In the genomic region with DNA sequence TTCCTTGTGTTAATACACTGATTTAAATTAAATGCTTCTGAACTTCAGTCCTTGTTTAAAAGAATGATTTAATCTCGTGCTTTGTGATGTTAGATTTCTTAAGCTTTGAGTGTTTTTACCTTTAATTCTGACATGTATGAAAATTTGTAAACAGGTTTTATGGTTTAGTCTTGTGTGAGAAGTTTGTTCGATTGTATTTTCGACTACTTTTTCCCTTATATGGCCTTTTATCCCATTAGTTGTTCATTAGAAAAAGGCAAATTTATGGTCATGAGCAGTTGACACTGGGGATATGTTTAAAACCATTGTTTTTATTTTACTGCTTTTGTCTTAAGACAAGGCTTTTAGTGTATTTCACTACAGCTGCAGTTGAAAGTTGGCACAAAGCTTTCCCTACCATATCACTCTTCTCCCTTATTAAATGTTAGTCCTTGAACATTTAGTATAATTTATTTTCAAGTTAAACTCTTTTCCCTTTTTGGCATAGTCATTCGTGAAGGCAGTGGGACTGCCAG, we compare ENCODE assay signal across 10 cellular contexts. TPM values are rescaled to one million over a fixed set of nuclear protein-coding genes. Genes with fewer than 3 reads are reported as not detected.
DNase-seq lines count a peak whose midpoint lies in the region; ATAC-seq and TF ChIP-seq lines count a peak whose summit lies in the region.
"Had no signal": no experiment of that assay in that cellular context is flagged by ENCODE, and none has a peak within 500 bp of the region (broad histone marks: within the 10 kb centered on the region; RNA-seq: fewer than 3 reads in every experiment).

No MANE protein-coding gene starts in this region.

- H3K36me3 ChIP-seq in gastroesophageal sphincter (no peaks in the 10 kb centered on the region), smooth muscle cell (ENCODE audit: low read depth) (no peaks in the 10 kb centered on the region), prostate gland (no peaks in the 10 kb centered on the region)

- TF ChIP-seq POLR2A in gastroesophageal sphincter (IDR thresholded peaks at IDR 0.05), result no peak
- TF ChIP-seq POLR2A in prostate gland (IDR thresholded peaks at IDR 0.05), result no peak

- peak overlapping the region in 3 of 4 donors; percentile 8 to 99 (median 99) for H3K27ac ChIP-seq in gastroesophageal sphincter
- H3K27ac ChIP-seq in smooth muscle cell (ENCODE audit: low read depth), result peak overlapping the region; percentile 94
- H3K27ac ChIP-seq in prostate gland, result peak overlapping the region in 1 of 2 donors; percentile 99

- CTCF ChIA-PET in activated CD4-positive, alpha-beta memory T cell treated with anti-CD3 and anti-CD28 coated beads for 36 hours (lab: Charles Lee), result interaction anchor here (1.1 kb wide), 1 partner anchor 14 kb away, joined by 3 read pairs; no protein-coding TSS in a partner anchor

- H3K36me3 Mint-ChIP-seq in activated CD4-positive, alpha-beta T cell treated with anti-CD3 and anti-CD28 coated beads, Interleukin-2, amount 10 ng/mL, durations not matched to agents 24 days and 14 days (ENCODE audit: low read depth), result peaks cover 21% of the 10 kb centered on the region
- H3K36me3 Mint-ChIP-seq in activated CD4-positive, alpha-beta memory T cell treated with anti-CD3 and anti-CD28 coated beads for 36 hours, result peaks cover 5% of the 10 kb centered on the region

- no peak overlapping the region for H3K27ac Mint-ChIP-seq in activated CD4-positive, alpha-beta T cell treated with anti-CD3 and anti-CD28 coated beads, Interleukin-2, amount 10 ng/mL, durations not matched to agents 24 days and 14 days
- no peak overlapping the region for H3K27ac Mint-ChIP-seq in activated CD4-positive, alpha-beta memory T cell treated with anti-CD3 and anti-CD28 coated beads for 36 hours

- peaks cover 4% of the 10 kb centered on the region for H3F3A ChIP-seq in smooth muscle cell (ENCODE audit: low read depth)

- POLR2A ChIA-PET in activated CD4-positive, alpha-beta memory T cell treated with anti-CD3 and anti-CD28 coated beads for 36 hours (lab: Charles Lee), result no interaction called here

- peak overlapping the region; percentile 94 for H3K4me3 Mint-ChIP-seq in activated CD4-positive, alpha-beta T cell treated with anti-CD3 and anti-CD28 coated beads, Interleukin-2, amount 10 ng/mL, durations not matched to agents 24 days and 14 days
- peak overlapping the region; percentile 42 for H3K4me3 Mint-ChIP-seq in activated CD4-positive, alpha-beta memory T cell treated with anti-CD3 and anti-CD28 coated beads for 36 hours

- H3K4me3 ChIP-seq in gastroesophageal sphincter, result peak overlapping the region in 1 of 2 donors; percentile 97
- peak overlapping the region; percentile 98 for H3K4me3 ChIP-seq in smooth muscle cell
- no peak overlapping the region for H3K4me3 ChIP-seq in prostate gland

- H3K9me3 Mint-ChIP-seq in activated CD4-positive, alpha-beta T cell treated with anti-CD3 and anti-CD28 coated beads, Interleukin-2, amount 10 ng/mL, durations not matched to agents 24 days and 14 days, result no peaks in the 10 kb centered on the region
- H3K9me3 Mint-ChIP-seq in activated CD4-positive, alpha-beta memory T cell treated with anti-CD3 and anti-CD28 coated beads for 36 hours, result no peaks in the 10 kb centered on the region

- DNase-seq in activated CD4-positive, alpha-beta T cell treated with anti-CD3 and anti-CD28 coated beads, Interleukin-2, amount 10 ng/mL, durations not matched to agents 24 days and 14 days, result no peak
- DNase-seq in activated CD4-positive, alpha-beta T cell treated with anti-CD3 and anti-CD28 coated beads, Interleukin-2, amount 50 U/mL, for 48 hours, result no peak
- no peak for DNase-seq in activated CD4-positive, alpha-beta memory T cell treated with anti-CD3 and anti-CD28 coated beads for 36 hours
- DNase-seq in smooth muscle cell (lab: John Stamatoyannopoulos, UW; ENCODE audit: unreplicated experiment) (no peak), islet precursor cell (no peak), prostate gland (ENCODE audit: low spot score) (no peak)
- DNase-seq: NCI-H2171 treated with DMSO at 0.1 percent for 48 hours had no signal

- WGBS in gastroesophageal sphincter (ENCODE audit: low coverage in 1 of 2), 2 donors, result 33 to 34% methylated on average over 4 of the region's 4 CpGs
- 74% methylated on average over 4 of the region's 4 CpGs for WGBS in smooth muscle cell (ENCODE audit: low lambda C conversion rate)
- 24% methylated on average over 4 of the region's 4 CpGs for WGBS in prostate gland

- H3K79me2 ChIP-seq in smooth muscle cell (ENCODE audit: low read depth), result peaks cover 81% of the 10 kb centered on the region

- peaks cover 34% of the 10 kb centered on the region for H3K4me1 Mint-ChIP-seq in activated CD4-positive, alpha-beta T cell treated with anti-CD3 and anti-CD28 coated beads, Interleukin-2, amount 10 ng/mL, durations not matched to agents 24 days and 14 days
- peaks cover 39% of the 10 kb centered on the region for H3K4me1 Mint-ChIP-seq in activated CD4-positive, alpha-beta memory T cell treated with anti-CD3 and anti-CD28 coated beads for 36 hours (ENCODE audit: low read depth)

- no peak overlapping the region for H2AFZ ChIP-seq in smooth muscle cell (ENCODE audit: low read depth)

- no peaks in the 10 kb centered on the region for H3K9me3 ChIP-seq in gastroesophageal sphincter
- no peaks in the 10 kb centered on the region for H3K9me3 ChIP-seq in smooth muscle cell (replicated peaks; ENCODE audit: low read depth)
- H3K9me3 ChIP-seq in prostate gland, result no peaks in the 10 kb centered on the region

- peak overlapping the region; percentile 94 for H3K4me2 ChIP-seq in smooth muscle cell

- H3K9ac ChIP-seq in smooth muscle cell (ENCODE audit: low read depth), result peak overlapping the region; percentile 0

- TF ChIP-seq CTCF in gastroesophageal sphincter (IDR thresholded peaks at IDR 0.05), result no peak
- TF ChIP-seq CTCF in smooth muscle cell (IDR thresholded peaks at IDR 0.05; ENCODE audit: borderline replicate concordance, insufficient read depth, poor library complexity, severe bottlenecking), result no peak
- no peak for TF ChIP-seq CTCF in prostate gland (IDR thresholded peaks at IDR 0.05)

- no peak for ATAC-seq in gastroesophageal sphincter
- no peak for ATAC-seq in GM21786 (IDR thresholded peaks at IDR 0.05; ENCODE audit: unreplicated experiment)

- intact Hi-C loops in activated CD4-positive, alpha-beta T cell treated with anti-CD3 and anti-CD28 coated beads, Interleukin-2, amount 10 ng/mL, durations not matched to agents 24 days and 14 days (cut with micrococcal nuclease), result no loop called here
- intact Hi-C loops in activated CD4-positive, alpha-beta memory T cell treated with anti-CD3 and anti-CD28 coated beads for 36 hours (cut with micrococcal nuclease), result no loop called here
- intact Hi-C loops in prostate gland (cut with DNase I), result no loop called here

- H3K4me1 ChIP-seq in gastroesophageal sphincter (peaks cover 3 to 77% (median 29%) of the 10 kb centered on the region in 3 donors), smooth muscle cell (ENCODE audit: low read depth) (peaks cover 23% of the 10 kb centered on the region), prostate gland (replicated peaks) (no peaks in the 10 kb centered on the region)

- no peaks in the 10 kb centered on the region for H3K27me3 ChIP-seq in gastroesophageal sphincter
- H3K27me3 ChIP-seq in smooth muscle cell (ENCODE audit: low read depth), result no peaks in the 10 kb centered on the region
- no peaks in the 10 kb centered on the region for H3K27me3 ChIP-seq in prostate gland (replicated peaks; ENCODE audit: insufficient read depth)

- no peak for TF ChIP-seq EP300 in gastroesophageal sphincter (IDR thresholded peaks at IDR 0.05)

- H4K20me1 ChIP-seq in smooth muscle cell (ENCODE audit: low read depth), result peaks cover 70% of the 10 kb centered on the region

- H3K27me3 Mint-ChIP-seq in activated CD4-positive, alpha-beta T cell treated with anti-CD3 and anti-CD28 coated beads, Interleukin-2, amount 10 ng/mL, durations not matched to agents 24 days and 14 days, result no peaks in the 10 kb centered on the region
- H3K27me3 Mint-ChIP-seq in activated CD4-positive, alpha-beta memory T cell treated with anti-CD3 and anti-CD28 coated beads for 36 hours, result no peaks in the 10 kb centered on the region

RNA-seq across cellular contexts. Expression of a gene that starts 3.3 kb away (rescaled TPM):
- total RNA-seq in activated CD4-positive, alpha-beta T cell treated with anti-CD3 and anti-CD28 coated beads, Interleukin-2, amount 10 ng/mL, durations not matched to agents 24 days and 14 days, result 41.6 and 41.9 TPM in 2 replicates
- 10 to 100 TPM; 42.3 to 43.9 TPM for total RNA-seq in activated CD4-positive, alpha-beta memory T cell treated with anti-CD3 and anti-CD28 coated beads for 36 hours
- total RNA-seq in gastroesophageal sphincter, result 10 to 100 TPM; 26.5 to 43.9 (median 33.0) TPM
- total RNA-seq in smooth muscle cell, result 39.1 and 43.5 TPM in 2 replicates
- 43.2 and 44.2 TPM in 2 replicates for polyA plus RNA-seq in smooth muscle cell
- total RNA-seq in prostate gland, result 10 to 100 TPM; 25.6 to 42.7 TPM

RNA-seq across cellular contexts. Expression of a gene that starts 24.9 kb away (rescaled TPM):
- total RNA-seq in activated CD4-positive, alpha-beta T cell treated with anti-CD3 and anti-CD28 coated beads, Interleukin-2, amount 10 ng/mL, durations not matched to agents 24 days and 14 days, result not detected in 2 replicates
- not detected for total RNA-seq in activated CD4-positive, alpha-beta memory T cell treated with anti-CD3 and anti-CD28 coated beads for 36 hours
- total RNA-seq in gastroesophageal sphincter, result 1 to 10 TPM in 3 of 4 donors, not detected in 1; 1.2 to 3.6 (median 2.2) TPM
- not detected in 2 replicates for total RNA-seq in smooth muscle cell
- not detected in 2 replicates for polyA plus RNA-seq in smooth muscle cell
- total RNA-seq in prostate gland, result 1 to 10 TPM in 1 of 2 donors, under 1 TPM in 1; 0.23 to 1.5 TPM
- total RNA-seq: subcutaneous adipose tissue had no signal
